ENCODE assay signal across 1 cellular context in genomic region chr1:233635765-233636502, GRCh38.
A peak's percentile ranks its signal among the peaks of the same experiment; 100 is the strongest.
TF ChIP-seq lines count a peak whose summit lies in the region.

No MANE protein-coding gene starts in this region.

TF ChIP-seq in HEK293, 187 proteins besides CTCF, POLR2A, EP300 and RAD21 (continued from another document and continues in another):
- TF ChIP-seq ZNF280D (tag by site-specific recombination; IDR thresholded peaks at IDR 0.05) (peak; percentile 92), ZNF221 (tag by site-specific recombination; IDR thresholded peaks at IDR 0.05; ENCODE audit: borderline replicate concordance) (no peak), ZSCAN5A (tag by site-specific recombination; IDR thresholded peaks at IDR 0.05) (peak; percentile 90), ZNF555 (tag by site-specific recombination; conservative IDR thresholded peaks at IDR 0.05) (no peak), HOXD13 (CRISPR knock-in tag; IDR thresholded peaks at IDR 0.05; ENCODE audit: borderline replicate concordance) (no peak), ATF2 (tag by site-specific recombination; IDR thresholded peaks at IDR 0.05; ENCODE audit: low read depth) (no peak), ELK4 (IDR thresholded peaks at IDR 0.05; ENCODE audit: borderline replicate concordance, low read depth, low read length) (no peak), ZBTB1 (tag by site-specific recombination; IDR thresholded peaks at IDR 0.05) (peak; percentile 55; the same call in 1 of the 2 replicates), ZNF404 (tag by site-specific recombination; IDR thresholded peaks at IDR 0.05) (no peak), ZNF394 (tag by site-specific recombination; IDR thresholded peaks at IDR 0.05; ENCODE audit: borderline replicate concordance) (no peak; the same call in 1 of the 2 replicates), ZNF664 (tag by site-specific recombination; IDR thresholded peaks at IDR 0.05) (peak; percentile 92), ZFP37 (tag by site-specific recombination; IDR thresholded peaks at IDR 0.05) (peak; percentile 96), BCL11B (tag by site-specific recombination; IDR thresholded peaks at IDR 0.05; ENCODE audit: low read depth) (peak; percentile 53; the same call in 1 of the 2 replicates), ZNF157 (tag by site-specific recombination; IDR thresholded peaks at IDR 0.05) (no peak), ZNF26 (tag by site-specific recombination; IDR thresholded peaks at IDR 0.05) (no peak), ZNF830 (tag by site-specific recombination; IDR thresholded peaks at IDR 0.05; ENCODE audit: low read depth) (no peak), ZNF274 (IDR thresholded peaks at IDR 0.05; ENCODE audit: low read length) (no peak), ZNF274 (tag by site-specific recombination; IDR thresholded peaks at IDR 0.05; ENCODE audit: borderline replicate concordance) (no peak), ZNF792 (tag by site-specific recombination; IDR thresholded peaks at IDR 0.05) (peak; percentile 90), INSM2 (tag by site-specific recombination; IDR thresholded peaks at IDR 0.05) (peak; percentile 66; the same call in 1 of the 2 replicates), BCL11A (tag by site-specific recombination; IDR thresholded peaks at IDR 0.05; ENCODE audit: low read depth) (peak; percentile 97), OVOL3 (tag by site-specific recombination; IDR thresholded peaks at IDR 0.05) (peak; percentile 88), ZNF518A (tag by site-specific recombination; conservative IDR thresholded peaks at IDR 0.05; ENCODE audit: low read depth) (peak; percentile 71; the same call in 1 of the 2 replicates), ZNF214 (tag by site-specific recombination; IDR thresholded peaks at IDR 0.05; ENCODE audit: borderline replicate concordance) (no peak), ZNF585B (tag by site-specific recombination; IDR thresholded peaks at IDR 0.05) (no peak), ZNF529 (tag by site-specific recombination; IDR thresholded peaks at IDR 0.05; ENCODE audit: insufficient replicate concordance) (no peak), EGR2 (tag by site-specific recombination; IDR thresholded peaks at IDR 0.05; ENCODE audit: low read depth) (no peak; the same call in 1 of the 2 replicates), ZNF175 (tag by site-specific recombination; IDR thresholded peaks at IDR 0.05) (no peak), ZFHX2 (tag by site-specific recombination; conservative IDR thresholded peaks at IDR 0.05) (peak; percentile 54), ZNF654 (tag by site-specific recombination; IDR thresholded peaks at IDR 0.05; ENCODE audit: low read depth) (no peak), ZNF514 (tag by site-specific recombination; IDR thresholded peaks at IDR 0.05) (no peak), SCRT2 (tag by site-specific recombination; IDR thresholded peaks at IDR 0.05) (peak; percentile 22; the same call in 1 of the 2 replicates), ZNF133 (tag by site-specific recombination; IDR thresholded peaks at IDR 0.05) (no peak)
- TF ChIP-seq, protein P1, sequence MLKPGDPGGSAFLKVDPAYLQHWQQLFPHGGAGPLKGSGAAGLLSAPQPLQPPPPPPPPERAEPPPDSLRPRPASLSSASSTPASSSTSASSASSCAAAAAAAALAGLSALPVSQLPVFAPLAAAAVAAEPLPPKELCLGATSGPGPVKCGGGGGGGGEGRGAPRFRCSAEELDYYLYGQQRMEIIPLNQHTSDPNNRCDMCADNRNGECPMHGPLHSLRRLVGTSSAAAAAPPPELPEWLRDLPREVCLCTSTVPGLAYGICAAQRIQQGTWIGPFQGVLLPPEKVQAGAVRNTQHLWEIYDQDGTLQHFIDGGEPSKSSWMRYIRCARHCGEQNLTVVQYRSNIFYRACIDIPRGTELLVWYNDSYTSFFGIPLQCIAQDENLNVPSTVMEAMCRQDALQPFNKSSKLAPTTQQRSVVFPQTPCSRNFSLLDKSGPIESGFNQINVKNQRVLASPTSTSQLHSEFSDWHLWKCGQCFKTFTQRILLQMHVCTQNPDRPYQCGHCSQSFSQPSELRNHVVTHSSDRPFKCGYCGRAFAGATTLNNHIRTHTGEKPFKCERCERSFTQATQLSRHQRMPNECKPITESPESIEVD (tag by site-specific recombination; IDR thresholded peaks at IDR 0.05), result peak; percentile 91
- TF ChIP-seq, protein P2, sequence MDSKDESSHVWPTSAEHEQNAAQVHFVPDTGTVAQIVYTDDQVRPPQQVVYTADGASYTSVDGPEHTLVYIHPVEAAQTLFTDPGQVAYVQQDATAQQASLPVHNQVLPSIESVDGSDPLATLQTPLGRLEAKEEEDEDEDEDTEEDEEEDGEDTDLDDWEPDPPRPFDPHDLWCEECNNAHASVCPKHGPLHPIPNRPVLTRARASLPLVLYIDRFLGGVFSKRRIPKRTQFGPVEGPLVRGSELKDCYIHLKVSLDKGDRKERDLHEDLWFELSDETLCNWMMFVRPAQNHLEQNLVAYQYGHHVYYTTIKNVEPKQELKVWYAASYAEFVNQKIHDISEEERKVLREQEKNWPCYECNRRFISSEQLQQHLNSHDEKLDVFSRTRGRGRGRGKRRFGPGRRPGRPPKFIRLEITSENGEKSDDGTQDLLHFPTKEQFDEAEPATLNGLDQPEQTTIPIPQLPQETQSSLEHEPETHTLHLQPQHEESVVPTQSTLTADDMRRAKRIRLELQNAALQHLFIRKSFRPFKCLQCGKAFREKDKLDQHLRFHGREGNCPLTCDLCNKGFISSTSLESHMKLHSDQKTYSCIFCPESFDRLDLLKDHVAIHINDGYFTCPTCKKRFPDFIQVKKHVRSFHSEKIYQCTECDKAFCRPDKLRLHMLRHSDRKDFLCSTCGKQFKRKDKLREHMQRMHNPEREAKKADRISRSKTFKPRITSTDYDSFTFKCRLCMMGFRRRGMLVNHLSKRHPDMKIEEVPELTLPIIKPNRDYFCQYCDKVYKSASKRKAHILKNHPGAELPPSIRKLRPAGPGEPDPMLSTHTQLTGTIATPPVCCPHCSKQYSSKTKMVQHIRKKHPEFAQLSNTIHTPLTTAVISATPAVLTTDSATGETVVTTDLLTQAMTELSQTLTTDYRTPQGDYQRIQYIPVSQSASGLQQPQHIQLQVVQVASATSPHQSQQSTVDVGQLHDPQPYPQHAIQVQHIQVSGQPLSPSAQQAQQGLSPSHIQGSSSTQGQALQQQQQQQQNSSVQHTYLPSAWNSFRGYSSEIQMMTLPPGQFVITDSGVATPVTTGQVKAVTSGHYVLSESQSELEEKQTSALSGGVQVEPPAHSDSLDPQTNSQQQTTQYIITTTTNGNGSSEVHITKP (tag by site-specific recombination; IDR thresholded peaks at IDR 0.05), result peak; percentile 99
